ENCODE assay signal across 11 cellular contexts in genomic region chr1:7702365-7702764, GRCh38.
DNase-seq lines count a peak whose midpoint lies in the region; ATAC-seq, FAIRE-seq and TF ChIP-seq lines count a peak whose summit lies in the region.
"Had no signal": no experiment of that assay in that cellular context is flagged by ENCODE, and none has a peak within 500 bp of the region (broad histone marks: within the 10 kb centered on the region; RNA-seq: fewer than 3 reads in every experiment).

No MANE protein-coding gene starts in this region.

- no peak for TF ChIP-seq EP300 in neural cell (conservative IDR thresholded peaks at IDR 0.05; ENCODE audit: poor library complexity, severe bottlenecking)

- no peaks in the 10 kb centered on the region for H3K9me2 ChIP-seq in neural cell (ENCODE audit: insufficient read depth, low read length)

- no peak for FAIRE-seq in bronchial epithelial cell (lab: Jason Lieb, UNC)

- H3K4me3 ChIP-seq in bronchial epithelial cell (ENCODE audit: low read depth, low read length) (no peak overlapping the region), neural cell (ENCODE audit: low read length) (peak overlapping the region; percentile 65)
- H3K4me3 ChIP-seq: colonic mucosa, thyroid gland had no signal

- H3K9me3 ChIP-seq in neural cell (ENCODE audit: low read length): no peaks in the 10 kb centered on the region
- H3K9me3 ChIP-seq: colonic mucosa, thyroid gland had no signal

- peak overlapping the region; percentile 71 for H3K9ac ChIP-seq in neural cell (ENCODE audit: low read length)

- H4K20me1 ChIP-seq in neural cell (ENCODE audit: insufficient read depth): peaks cover 9% of the 10 kb centered on the region

- TF ChIP-seq RAD21 in neural cell (conservative IDR thresholded peaks at IDR 0.05): no peak

- H3K36me3 ChIP-seq in bronchial epithelial cell (ENCODE audit: control insufficient read depth, insufficient read depth, low read length): no peaks in the 10 kb centered on the region
- H3K36me3 ChIP-seq in neural cell (ENCODE audit: insufficient read depth, low read length): no peaks in the 10 kb centered on the region
- H3K36me3 ChIP-seq: colonic mucosa, thyroid gland had no signal

- peak overlapping the region; percentile 84 for H3K27ac ChIP-seq in neural cell (ENCODE audit: low read length)
- H3K27ac ChIP-seq: colonic mucosa, thyroid gland had no signal

- peaks cover 13% of the 10 kb centered on the region for H3F3A ChIP-seq in neural cell (ENCODE audit: insufficient read depth, low read length, poor library complexity, severe bottlenecking)

- TF ChIP-seq CTCF in bronchial epithelial cell (IDR thresholded peaks at IDR 0.05; ENCODE audit: insufficient read depth, low read length, severe bottlenecking): no peak
- TF ChIP-seq CTCF in neural cell (IDR thresholded peaks at IDR 0.05; ENCODE audit: poor library complexity, severe bottlenecking): no peak

- H3K27me3 ChIP-seq in bronchial epithelial cell (ENCODE audit: control insufficient read depth, insufficient read depth, low read length): peaks cover 6% of the 10 kb centered on the region
- no peaks in the 10 kb centered on the region for H3K27me3 ChIP-seq in neural cell (ENCODE audit: insufficient read depth, low read depth, low read length)
- H3K27me3 ChIP-seq: colonic mucosa, thyroid gland had no signal

- ATAC-seq in sciatic nerve (no peak), GM21367 (IDR thresholded peaks at IDR 0.05; ENCODE audit: unreplicated experiment) (no peak)

- peaks cover 17% of the 10 kb centered on the region for H3K79me2 ChIP-seq in neural cell (replicated peaks; ENCODE audit: insufficient read depth, low read length)

- no peak overlapping the region for H2AFZ ChIP-seq in neural cell (ENCODE audit: low read depth, low read length)

- H3K4me2 ChIP-seq in neural cell (ENCODE audit: low read length): peak overlapping the region; percentile 71

- intact Hi-C loops in sciatic nerve (cut with DNase I): no loop called here

- DNase-seq in DMS79 treated with DMSO at 0.1 percent for 48 hours (lab: John Stamatoyannopoulos, UW): peak; percentile 71
- peak; percentile 58 for DNase-seq in NCI-H146 (lab: John Stamatoyannopoulos, UW)
- peak; percentile 4 for DNase-seq in bronchial epithelial cell (ENCODE audit: low read depth)
- DNase-seq in inferior parietal cortex (ENCODE audit: extremely low spot score): no peak
- DNase-seq in sciatic nerve (ENCODE audit: low spot score): no peak
- DNase-seq: colonic mucosa, COR-L47, GOT3, thyroid gland had no signal

TF ChIP-seq in neural cell, 6 proteins besides CTCF, POLR2A, EP300 and RAD21:
- TF ChIP-seq TAF1 (IDR thresholded peaks at IDR 0.05; ENCODE audit: low read depth): peak; percentile 42
- TF ChIP-seq REST (IDR thresholded peaks at IDR 0.05; ENCODE audit: borderline replicate concordance): peak; percentile 15
- TF ChIP-seq POLR2AphosphoS5 (IDR thresholded peaks at IDR 0.05): peak; percentile 78
- TF ChIP-seq SMC3 (conservative IDR thresholded peaks at IDR 0.05; ENCODE audit: poor library complexity): peak; percentile 42
- no peak for TF ChIP-seq MXI1 (conservative IDR thresholded peaks at IDR 0.05; ENCODE audit: poor library complexity, severe bottlenecking)
- TF ChIP-seq EZH2 (IDR thresholded peaks at IDR 0.05; ENCODE audit: borderline replicate concordance, insufficient read depth, low read length, poor library complexity, severe bottlenecking): no peak

Comparison
In these comparisons a context has a peak if more than half of its experiments do, and no peak if none do; other contexts are left out.
1. DNase-seq: peak in DMS79 treated with DMSO at 0.1 percent for 48 hours (single experiment), NCI-H146 (single experiment) and bronchial epithelial cell (single experiment); none in inferior parietal cortex (single experiment) and sciatic nerve (single experiment).